In genomic region chr3:188385295-188385694, GRCh38 we compare ENCODE assay signal across 17 cellular contexts.
DNase-seq lines count a peak whose midpoint lies in the region; ATAC-seq, FAIRE-seq and TF ChIP-seq lines count a peak whose summit lies in the region.
"Had no signal": no experiment of that assay in that cellular context is flagged by ENCODE, and none has a peak within 500 bp of the region (broad histone marks: within the 10 kb centered on the region; RNA-seq: fewer than 3 reads in every experiment).

No MANE protein-coding gene starts in this region.

- H3K27ac Mint-ChIP-seq in Caco-2 (ENCODE audit: unreplicated experiment) (peak overlapping the region; percentile 57), osteocyte (ENCODE audit: unreplicated experiment) (peak overlapping the region; percentile 11)
- H3K27ac Mint-ChIP-seq: activated CD4-positive, alpha-beta memory T cell treated with anti-CD3 and anti-CD28 coated beads, Interleukin-2, amount 10 ng/mL, durations not matched to agents 7 days and 5 days; activated T-helper 2 cell treated with anti-CD3 and anti-CD28 coated beads, Interferon-gamma antibody, Interleukin-2, Interleukin-4, amounts not matched to agents 10 μg/mL and 5 μg/mL and 100 μg/mL, durations not matched to agents 14 hours and 24 hours and 36 hours had no signal

- no peak for FAIRE-seq in endothelial cell of umbilical vein (lab: Jason Lieb, UNC)

- H4K20me1 ChIP-seq in endothelial cell of umbilical vein (replicated peaks; ENCODE audit: control insufficient read depth, extremely low read depth, insufficient read depth, low read length) = no peaks in the 10 kb centered on the region

- no peak overlapping the region for H3K4me3 ChIP-seq in Caco-2 (ENCODE audit: low read depth, low read length)
- no peak overlapping the region for H3K4me3 ChIP-seq in endothelial cell of umbilical vein (replicated peaks in 1 of 3; ENCODE audit: insufficient read depth in 1 of 3, low read depth in 1 of 3, low read length in 3 of 3)
- H3K4me3 ChIP-seq: tibial nerve had no signal

- H3K36me3 Mint-ChIP-seq in Caco-2 (ENCODE audit: insufficient read depth, unreplicated experiment) = peaks cover 21% of the 10 kb centered on the region
- H3K36me3 Mint-ChIP-seq in osteocyte (ENCODE audit: unreplicated experiment) = no peaks in the 10 kb centered on the region
- H3K36me3 Mint-ChIP-seq: CD4-positive, CD25-positive, alpha-beta regulatory T cell had no signal

- H3K4me1 Mint-ChIP-seq in Caco-2 (ENCODE audit: low read depth, unreplicated experiment) (peaks cover 39% of the 10 kb centered on the region), osteocyte (ENCODE audit: unreplicated experiment) (peaks cover 50% of the 10 kb centered on the region)

- intact Hi-C loops in Caco-2 (cut with micrococcal nuclease; ENCODE audit: unreplicated experiment) (loop anchor here (5.0 to 10.0 kb wide), 6 partner anchors 88 to 643 kb away; no protein-coding TSS in a partner anchor), endothelial cell of umbilical vein (cut with micrococcal nuclease) (no loop called here)

- H3K79me2 ChIP-seq in endothelial cell of umbilical vein (ENCODE audit: control insufficient read depth, insufficient read depth, low read length) = peaks cover 6% of the 10 kb centered on the region

- H3K9ac ChIP-seq in endothelial cell of umbilical vein (replicated peaks; ENCODE audit: extremely low read depth, insufficient read depth, low read length) = no peak overlapping the region

- H2AFZ ChIP-seq in endothelial cell of umbilical vein (ENCODE audit: low read depth, low read length) = no peak overlapping the region

- peaks cover 40% of the 10 kb centered on the region for H3K4me1 ChIP-seq in Caco-2
- peaks cover 23% of the 10 kb centered on the region for H3K4me1 ChIP-seq in endothelial cell of umbilical vein (ENCODE audit: control insufficient read depth, extremely low read depth, insufficient read depth, low read length)

- dilution Hi-C loops in endothelial cell of umbilical vein (cut with MboI; ENCODE audit: extremely low pct_ligation_motif_present, low sequenced_read_pairs) = no loop called here

- H3K27ac ChIP-seq in endothelial cell of umbilical vein (ENCODE audit: insufficient read depth, low read depth, low read length) = peak overlapping the region; percentile 3
- H3K27ac ChIP-seq: foreskin keratinocyte, tibial nerve had no signal

- TF ChIP-seq CTCF in Caco-2 (IDR thresholded peaks at IDR 0.05; ENCODE audit: insufficient read depth in 1 of 2, low read depth in 1 of 2, low read length in 1 of 2, severe bottlenecking in 1 of 2, unreplicated experiment in 1 of 2) = no peak
- no peak for TF ChIP-seq CTCF in endothelial cell of umbilical vein (IDR thresholded peaks at IDR 0.05; ENCODE audit: extremely low read depth in 1 of 2, insufficient read depth in 1 of 2, low read depth in 1 of 2, low read length in 2 of 2)
- no peak for TF ChIP-seq CTCF in osteocyte (IDR thresholded peaks at IDR 0.05)

- peak; percentile 67 to 75 for DNase-seq in Caco-2
- peak; percentile 84 to 91 for DNase-seq in NOMO-1 (lab: John Stamatoyannopoulos, UW; ENCODE audit: unreplicated experiment in 2 of 2)
- DNase-seq in endothelial cell of umbilical vein (ENCODE audit: low read depth, low spot score) = no peak
- DNase-seq in osteocyte (ENCODE audit: extremely low spot score, unreplicated experiment) = no peak
- DNase-seq in NCI-H2081 (lab: John Stamatoyannopoulos, UW) = no peak
- DNase-seq in A172 (ENCODE audit: low spot score) = no peak
- DNase-seq: activated CD4-positive, alpha-beta memory T cell treated with anti-CD3 and anti-CD28 coated beads, Interleukin-2, amount 10 ng/mL, durations not matched to agents 7 days and 5 days; CD4-positive, CD25-positive, alpha-beta regulatory T cell; GF-D8; NCI-H446 treated with DMSO at 0.1 percent for 48 hours; posterior cingulate gyrus had no signal

- CTCF ChIA-PET in Caco-2 (lab: Charles Lee) = no interaction called here
- CTCF ChIA-PET in endothelial cell of umbilical vein (lab: Charles Lee) = interaction anchor here (1.4 to 1.5 kb wide), 2 partner anchors 34 to 637 kb away, joined by 3 read pairs; no protein-coding TSS in a partner anchor

- H3K9me3 ChIP-seq in Caco-2 (no peaks in the 10 kb centered on the region), endothelial cell of umbilical vein (replicated peaks; ENCODE audit: control insufficient read depth, insufficient read depth, low read length) (no peaks in the 10 kb centered on the region)
- H3K9me3 ChIP-seq: tibial nerve had no signal

- H3K27me3 Mint-ChIP-seq in Caco-2 (ENCODE audit: insufficient read depth, unreplicated experiment) (no peaks in the 10 kb centered on the region), osteocyte (ENCODE audit: unreplicated experiment) (no peaks in the 10 kb centered on the region)
- H3K27me3 Mint-ChIP-seq: activated CD4-positive, alpha-beta memory T cell treated with anti-CD3 and anti-CD28 coated beads, Interleukin-2, amount 10 ng/mL, durations not matched to agents 7 days and 5 days; CD4-positive, CD25-positive, alpha-beta regulatory T cell had no signal

- H3K4me3 Mint-ChIP-seq in Caco-2 (ENCODE audit: unreplicated experiment) = peak overlapping the region; percentile 39
- no peak overlapping the region for H3K4me3 Mint-ChIP-seq in osteocyte (ENCODE audit: unreplicated experiment)
- H3K4me3 Mint-ChIP-seq: activated CD4-positive, alpha-beta memory T cell treated with anti-CD3 and anti-CD28 coated beads, Interleukin-2, amount 10 ng/mL, durations not matched to agents 7 days and 5 days had no signal

- POLR2A ChIA-PET in Caco-2 (lab: Charles Lee) = no interaction called here
- POLR2A ChIA-PET in endothelial cell of umbilical vein (lab: Charles Lee) = no interaction called here

- TF ChIP-seq POLR2A in endothelial cell of umbilical vein (IDR thresholded peaks at IDR 0.05; ENCODE audit: low read depth, low read length) = no peak

- BruUV-seq in Caco-2 (replicated peaks; lab: Mats Ljungman, UMichigan) (no TSS peak), endothelial cell of umbilical vein (replicated peaks; lab: Mats Ljungman, UMichigan) (no TSS peak)

- no peaks in the 10 kb centered on the region for H3K27me3 ChIP-seq in Caco-2 (replicated peaks; ENCODE audit: control insufficient read depth, insufficient read depth, low read length)
- H3K27me3 ChIP-seq in endothelial cell of umbilical vein (ENCODE audit: control insufficient read depth in 2 of 2, insufficient read depth in 2 of 2, low read length in 2 of 2) = no peaks in the 10 kb centered on the region
- H3K27me3 ChIP-seq: foreskin keratinocyte, tibial nerve had no signal

- no peaks in the 10 kb centered on the region for H3K9me1 ChIP-seq in endothelial cell of umbilical vein (replicated peaks; ENCODE audit: control insufficient read depth, extremely low read depth, insufficient read depth, low read length)

- H3K36me3 ChIP-seq in Caco-2 (ENCODE audit: control insufficient read depth, insufficient read depth, low read length) = no peaks in the 10 kb centered on the region; the same call in none of the 2 replicates
- no peaks in the 10 kb centered on the region for H3K36me3 ChIP-seq in endothelial cell of umbilical vein (ENCODE audit: control insufficient read depth in 2 of 2, extremely low read depth in 1 of 2, insufficient read depth in 2 of 2, low read length in 2 of 2)
- H3K36me3 ChIP-seq: tibial nerve had no signal

- ATAC-seq in HG02970 (IDR thresholded peaks at IDR 0.05; ENCODE audit: low FRiP score, unreplicated experiment) (no peak), GM21367 (IDR thresholded peaks at IDR 0.05; ENCODE audit: unreplicated experiment) (no peak)
- ATAC-seq: foreskin keratinocyte, Right ventricle myocardium inferior had no signal

- H3K4me2 ChIP-seq in endothelial cell of umbilical vein (ENCODE audit: insufficient read depth, low read length) = no peak overlapping the region

- H3K9me3 Mint-ChIP-seq in Caco-2 (ENCODE audit: unreplicated experiment) (no peaks in the 10 kb centered on the region), osteocyte (ENCODE audit: unreplicated experiment) (no peaks in the 10 kb centered on the region)
- H3K9me3 Mint-ChIP-seq: activated T-helper 2 cell treated with anti-CD3 and anti-CD28 coated beads, Interferon-gamma antibody, Interleukin-2, Interleukin-4, amounts not matched to agents 10 μg/mL and 5 μg/mL and 100 μg/mL, durations not matched to agents 14 hours and 24 hours and 36 hours had no signal

TF ChIP-seq in endothelial cell of umbilical vein, 7 proteins besides CTCF, POLR2A, EP300 and RAD21:
- TF ChIP-seq MAX (IDR thresholded peaks at IDR 0.05; ENCODE audit: insufficient read depth, insufficient read length) = no peak
- TF ChIP-seq MYC (IDR thresholded peaks at IDR 0.05; ENCODE audit: low read depth, low read length) = no peak
- TF ChIP-seq EZH2 (IDR thresholded peaks at IDR 0.05; ENCODE audit: borderline replicate concordance, low read depth, low read length, severe bottlenecking) = no peak
- TF ChIP-seq POLR2AphosphoS5 (IDR thresholded peaks at IDR 0.05; ENCODE audit: insufficient read depth, low read depth, low read length) = no peak
- TF ChIP-seq JUN (IDR thresholded peaks at IDR 0.05; ENCODE audit: borderline replicate concordance, insufficient read depth, insufficient read length, low read depth) = no peak
- no peak for TF ChIP-seq FOS (IDR thresholded peaks at IDR 0.05; ENCODE audit: borderline replicate concordance, insufficient read depth, low read length)
- TF ChIP-seq GATA2 (IDR thresholded peaks at IDR 0.05; ENCODE audit: insufficient read depth, insufficient read length, low read depth, low read length) = no peak

Comparison
In these comparisons a context has a peak if more than half of its experiments do, and no peak if none do; other contexts are left out.
1. DNase-seq: peak in Caco-2 (2 of 2) and NOMO-1 (2 of 2); none in endothelial cell of umbilical vein (single experiment), osteocyte (single experiment), NCI-H2081 (0 of 2) and A172 (single experiment).